In the genomic region with DNA sequence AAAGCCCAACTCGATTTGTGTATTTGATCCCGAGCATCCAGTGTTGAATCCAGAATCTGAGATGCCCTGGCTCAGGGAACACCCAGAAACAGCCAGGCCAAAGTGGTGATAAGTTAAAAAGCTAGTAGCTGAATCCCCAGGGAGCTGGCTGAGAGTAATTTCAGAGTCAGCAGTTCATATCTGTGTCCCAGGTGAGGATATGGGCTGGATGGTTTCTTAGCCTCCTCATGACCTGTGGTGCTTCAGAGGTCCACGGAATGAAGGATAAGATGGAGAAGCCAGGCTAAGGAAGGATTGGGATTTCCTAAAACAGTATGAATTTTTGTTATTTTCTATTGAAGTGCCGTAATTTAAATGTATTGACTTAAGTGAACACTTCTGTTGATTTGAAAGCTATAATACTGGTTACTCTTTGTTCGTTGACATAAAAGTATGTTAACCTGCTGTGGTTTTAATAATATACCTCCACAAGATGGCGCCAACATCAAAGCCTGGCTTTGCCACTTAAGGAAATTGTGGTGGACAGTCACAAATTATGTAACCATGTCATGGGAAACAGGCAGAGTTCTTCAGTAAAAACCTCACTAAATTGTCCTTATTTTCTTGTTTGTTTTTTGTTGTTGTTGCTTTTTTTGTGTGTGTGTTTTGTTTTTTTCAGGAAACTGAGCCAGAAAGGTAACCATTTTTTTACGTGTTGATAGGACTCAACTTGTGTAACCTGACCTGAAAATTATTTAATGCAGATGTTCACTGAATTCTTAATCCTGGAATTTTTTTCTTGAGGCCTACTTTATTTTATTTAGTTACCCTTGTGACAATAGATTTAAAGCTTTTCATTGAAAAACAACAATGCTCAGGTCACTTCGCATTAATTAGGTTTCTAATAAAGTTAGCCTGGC, we compare ENCODE assay signal across 8 cellular contexts. TPM values are rescaled to one million over a fixed set of nuclear protein-coding genes. Genes with fewer than 3 reads are reported as not detected.
A peak's percentile ranks its signal among the peaks of the same experiment; 100 is the strongest.
DNase-seq lines count a peak whose midpoint lies in the region; ATAC-seq and TF ChIP-seq lines count a peak whose summit lies in the region.

No MANE protein-coding gene starts in this region.

- no peaks in the 10 kb centered on the region for H3K27me3 Mint-ChIP-seq in brain

- ATAC-seq in GM21723 (IDR thresholded peaks at IDR 0.05; ENCODE audit: unreplicated experiment) (peak; percentile 67), SK-N-SH treated with all-trans-retinoic acid at 6 μM for 48 hours (peak; percentile 84)

- H3K4me3 Mint-ChIP-seq in brain, result peak overlapping the region in 1 of 5 experiments; percentile 53

- TF ChIP-seq CTCF in brain (conservative IDR thresholded peaks at IDR 0.05), result peak; percentile 85 to 88

- no peak overlapping the region for H3K27ac Mint-ChIP-seq in brain

- peaks cover 2 to 6% (median 3%) of the 10 kb centered on the region in 5 experiments for H3K9me3 Mint-ChIP-seq in brain

- DNase-seq in EL (peak; percentile 84), MV-4-11 (lab: John Stamatoyannopoulos, UW) (peak; percentile 86), inferior parietal cortex (ENCODE audit: extremely low spot score) (peak; percentile 94), HPDE6-E6E7 (ENCODE audit: extremely low spot score) (no peak)
- DNase-seq in stimulated activated CD4-positive, alpha-beta T cell treated with anti-CD3 and anti-CD28 coated beads, Interleukin-4, amount 100 ng/mL, for 1 hour, result peak; percentile 36

- peaks cover 15% of the 10 kb centered on the region for H3K4me1 Mint-ChIP-seq in brain

- peaks cover 52% of the 10 kb centered on the region for H3K36me3 Mint-ChIP-seq in brain

TF ChIP-seq in SK-N-SH treated with all-trans-retinoic acid at 6 μM for 48 hours, 23 proteins besides CTCF, POLR2A, EP300 and RAD21:
- no peak for TF ChIP-seq PPARA (CRISPR knock-in tag; IDR thresholded peaks at IDR 0.05; ENCODE audit: borderline replicate concordance)
- no peak for TF ChIP-seq CSDC2 (CRISPR knock-in tag; IDR thresholded peaks at IDR 0.05)
- TF ChIP-seq ISL1 (CRISPR knock-in tag; IDR thresholded peaks at IDR 0.05), result no peak
- no peak for TF ChIP-seq PATZ1 (CRISPR knock-in tag; IDR thresholded peaks at IDR 0.05; ENCODE audit: borderline replicate concordance)
- no peak for TF ChIP-seq OSR1 (CRISPR knock-in tag; IDR thresholded peaks at IDR 0.05)
- no peak for TF ChIP-seq ZNF565 (CRISPR knock-in tag; conservative IDR thresholded peaks at IDR 0.05; ENCODE audit: low read depth)
- TF ChIP-seq TSHZ2 (CRISPR knock-in tag; IDR thresholded peaks at IDR 0.05), result no peak
- TF ChIP-seq ESRRG (CRISPR knock-in tag; IDR thresholded peaks at IDR 0.05), result no peak
- TF ChIP-seq ZC3H10 (CRISPR knock-in tag; IDR thresholded peaks at IDR 0.05), result no peak
- no peak for TF ChIP-seq ZFP3 (CRISPR knock-in tag; IDR thresholded peaks at IDR 0.05)
- TF ChIP-seq, protein P1, sequence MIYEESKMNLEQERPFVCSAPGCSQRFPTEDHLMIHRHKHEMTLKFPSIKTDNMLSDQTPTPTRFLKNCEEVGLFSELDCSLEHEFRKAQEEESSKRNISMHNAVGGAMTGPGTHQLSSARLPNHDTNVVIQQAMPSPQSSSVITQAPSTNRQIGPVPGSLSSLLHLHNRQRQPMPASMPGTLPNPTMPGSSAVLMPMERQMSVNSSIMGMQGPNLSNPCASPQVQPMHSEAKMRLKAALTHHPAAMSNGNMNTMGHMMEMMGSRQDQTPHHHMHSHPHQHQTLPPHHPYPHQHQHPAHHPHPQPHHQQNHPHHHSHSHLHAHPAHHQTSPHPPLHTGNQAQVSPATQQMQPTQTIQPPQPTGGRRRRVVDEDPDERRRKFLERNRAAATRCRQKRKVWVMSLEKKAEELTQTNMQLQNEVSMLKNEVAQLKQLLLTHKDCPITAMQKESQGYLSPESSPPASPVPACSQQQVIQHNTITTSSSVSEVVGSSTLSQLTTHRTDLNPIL (CRISPR knock-in tag; IDR thresholded peaks at IDR 0.05; ENCODE audit: low read depth), result no peak
- TF ChIP-seq RARB (CRISPR knock-in tag; IDR thresholded peaks at IDR 0.05), result no peak
- no peak for TF ChIP-seq ARNTL (CRISPR knock-in tag; IDR thresholded peaks at IDR 0.05; ENCODE audit: borderline replicate concordance, low read depth)
- TF ChIP-seq SNAI2 (CRISPR knock-in tag; IDR thresholded peaks at IDR 0.05), result no peak
- TF ChIP-seq, protein P2, sequence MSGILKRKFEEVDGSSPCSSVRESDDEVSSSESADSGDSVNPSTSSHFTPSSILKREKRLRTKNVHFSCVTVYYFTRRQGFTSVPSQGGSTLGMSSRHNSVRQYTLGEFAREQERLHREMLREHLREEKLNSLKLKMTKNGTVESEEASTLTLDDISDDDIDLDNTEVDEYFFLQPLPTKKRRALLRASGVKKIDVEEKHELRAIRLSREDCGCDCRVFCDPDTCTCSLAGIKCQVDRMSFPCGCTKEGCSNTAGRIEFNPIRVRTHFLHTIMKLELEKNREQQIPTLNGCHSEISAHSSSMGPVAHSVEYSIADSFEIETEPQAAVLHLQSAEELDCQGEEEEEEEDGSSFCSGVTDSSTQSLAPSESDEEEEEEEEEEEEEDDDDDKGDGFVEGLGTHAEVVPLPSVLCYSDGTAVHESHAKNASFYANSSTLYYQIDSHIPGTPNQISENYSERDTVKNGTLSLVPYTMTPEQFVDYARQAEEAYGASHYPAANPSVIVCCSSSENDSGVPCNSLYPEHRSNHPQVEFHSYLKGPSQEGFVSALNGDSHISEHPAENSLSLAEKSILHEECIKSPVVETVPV (CRISPR knock-in tag; IDR thresholded peaks at IDR 0.05), result no peak

RNA-seq across cellular contexts. Expression of gene MTAP, which starts 11.4 kb away (rescaled TPM):
- 16.8 TPM for polyA plus RNA-seq in brain (ENCODE audit: insufficient read depth, low read depth, low replicate concordance)
